ENCODE assay signal across 18 cellular contexts in the genomic region with DNA sequence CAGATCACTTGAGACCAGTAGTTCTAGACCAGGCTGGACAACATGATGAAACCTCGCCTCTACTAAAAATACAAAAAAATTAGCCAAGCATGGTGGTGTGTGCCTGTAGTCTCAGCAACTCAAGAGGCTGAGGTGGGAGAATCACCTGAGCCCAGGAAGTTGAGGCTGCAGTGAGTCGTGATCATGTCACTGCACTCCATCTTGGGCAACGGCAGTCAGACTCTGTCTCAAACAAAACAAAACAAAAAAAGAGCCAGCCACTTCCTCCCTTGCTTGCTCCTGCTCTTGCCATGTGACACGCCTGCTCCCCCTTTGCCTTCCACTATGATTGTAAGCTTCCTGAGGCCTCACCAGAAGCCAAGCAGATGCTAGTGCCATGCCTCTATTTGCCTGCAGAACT. TPM values are rescaled to one million over a fixed set of nuclear protein-coding genes. Genes with fewer than 3 reads are reported as not detected.
"Had no signal": no experiment of that assay in that cellular context is flagged by ENCODE, and none has a peak within 500 bp of the region (broad histone marks: within the 10 kb centered on the region; RNA-seq: fewer than 3 reads in every experiment).

No MANE protein-coding gene starts in this region.

RNA-seq across cellular contexts. Expression of a gene that starts 19.1 kb away (rescaled TPM):
- total RNA-seq: activated B cell treated with CpG ODN at 0.5 μM for 24 hours; activated CD4-positive, alpha-beta memory T cell treated with anti-CD3 and anti-CD28 coated beads for 36 hours; activated CD4-positive, alpha-beta T cell treated with anti-CD3 and anti-CD28 coated beads, Interleukin-2, amount 10 ng/mL, durations not matched to agents 24 days and 14 days; activated CD8-positive, alpha-beta memory T cell treated with anti-CD3 and anti-CD28 coated beads for 36 hours; activated CD8-positive, alpha-beta T cell treated with anti-CD3 and anti-CD28 coated beads for 36 hours; activated naive CD4-positive, alpha-beta T cell treated with anti-CD3 and anti-CD28 coated beads for 36 hours; activated naive CD4-positive, alpha-beta T cell treated with anti-CD3 and anti-CD28 coated beads, Interleukin-2, amount 50 U/mL, for 72 hours; activated naive CD8-positive, alpha-beta T cell treated with anti-CD3 and anti-CD28 coated beads for 36 hours; activated T-cell treated with anti-CD3 and anti-CD28 coated beads, Interleukin-2, amount 50 U/mL, for 4 hours; activated T-cell treated with anti-CD3 and anti-CD28 coated beads, Interleukin-2, amount 50 U/mL, for 72 hours; activated T-helper 1 cell treated with anti-CD3 and anti-CD28 coated beads, Interleukin-12 subunit alpha, Interleukin-12 subunit beta, Interleukin-2, Interleukin-4 antibody, amounts not matched to agents 30 ng/mL and 10 ng/mL and 1 ng/mL, durations not matched to agents 14 hours and 24 hours and 36 hours; activated T-helper 17 cell treated with anti-CD3 and anti-CD28 coated beads, Interleukin-2, amount 50 U/mL, for 72 hours; adrenal gland; aorta; astrocyte; body of pancreas; breast epithelium; cardiac muscle cell had no signal
- polyA plus RNA-seq: adrenal gland, aorta, cardiac muscle cell had no signal
